In the genomic region with DNA sequence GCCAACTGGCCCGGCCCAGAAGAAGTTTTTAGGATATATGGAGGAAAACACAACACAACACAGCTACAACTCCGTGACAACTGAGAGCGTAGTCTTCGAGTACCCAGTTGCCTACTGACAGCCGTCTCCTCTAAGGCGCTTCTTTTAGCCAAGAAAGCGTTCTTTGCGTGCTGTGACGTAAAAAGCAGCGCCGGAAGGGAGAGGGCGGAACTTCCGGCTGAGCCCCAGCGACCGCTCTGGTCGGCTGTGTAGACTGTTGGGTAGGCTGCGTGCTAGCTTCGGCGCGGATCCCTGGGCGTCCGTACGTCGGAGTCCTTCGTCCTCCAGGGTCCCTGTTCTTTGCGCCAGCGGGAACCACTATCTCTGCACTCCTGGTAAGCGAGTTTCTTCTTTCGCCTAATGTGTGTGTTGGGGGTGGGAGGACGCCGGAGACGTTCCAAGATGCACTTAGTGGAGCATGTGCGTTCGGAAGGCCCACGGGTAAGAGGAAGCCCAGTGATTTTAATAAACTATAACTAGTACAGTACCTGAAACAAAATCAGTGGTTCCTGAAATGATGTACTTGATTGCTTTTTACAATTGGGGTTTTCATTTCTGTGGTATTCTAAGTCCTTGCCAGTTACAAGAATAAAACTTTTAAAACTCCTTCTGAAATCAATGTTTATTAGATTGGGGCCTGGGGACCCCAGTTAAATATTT, we compare ENCODE assay signal across 8 cellular contexts. TPM values are rescaled to one million over a fixed set of nuclear protein-coding genes. Genes with fewer than 3 reads are reported as not detected.
DNase-seq lines count a peak whose midpoint lies in the region; ATAC-seq and TF ChIP-seq lines count a peak whose summit lies in the region.

A gene (plus strand): TSS at position 239 of the 699 bp plus-strand sequence. CDS start 2,914 bp downstream, outside the sequence.

- TSS peak; percentile 84 for BruUV-seq in Panc1 (replicated peaks; lab: Mats Ljungman, UMichigan)

- H3K27ac ChIP-seq in Panc1 (ENCODE audit: low read length) (peak within 1 kb of the TSS; percentile 98), muscle layer of colon (ENCODE audit: low read depth, low read length) (peak within 1 kb of the TSS; percentile 95)

- H3K36me3 ChIP-seq in Panc1 (ENCODE audit: control insufficient read depth, insufficient read depth, low read length), result peaks cover 17% of the 10 kb centered on the region
- H3K36me3 ChIP-seq in muscle layer of colon (ENCODE audit: insufficient read depth, low read length), result peaks cover 20% of the 10 kb centered on the region

- no peaks in the 10 kb centered on the region for H3K9me3 ChIP-seq in Panc1 (ENCODE audit: control insufficient read depth, insufficient read depth, low read depth, low read length)
- no peaks in the 10 kb centered on the region for H3K9me3 ChIP-seq in muscle layer of colon (ENCODE audit: low read length)

- no peaks in the 10 kb centered on the region for H3K9me3 Mint-ChIP-seq in activated T-cell treated with anti-CD3 and anti-CD28 coated beads, Interleukin-2, amount 50 U/mL, for 4 hours

- CTCF ChIA-PET in Panc1 (lab: Charles Lee), result interaction anchor here (0.5 to 0.6 kb wide), 2 partner anchors 12 to 1730 kb away, joined by 3 to 6 read pairs; a partner anchor contains a TSS

- in situ Hi-C loops in Panc1 (cut with HindIII; ENCODE audit: low pct_unique_long_range_greater_than_20kb, low sequenced_read_pairs), result no loop called here

- no peak for TF ChIP-seq CTCF in Panc1 (IDR thresholded peaks at IDR 0.05)

- H3K4me1 ChIP-seq in Panc1 (ENCODE audit: control insufficient read depth, insufficient read depth, low read length), result peaks cover 17% of the 10 kb centered on the region
- H3K4me1 ChIP-seq in muscle layer of colon (ENCODE audit: insufficient read depth, low read length), result peaks cover 13% of the 10 kb centered on the region

- peaks cover 31% of the 10 kb centered on the region for H3K4me1 Mint-ChIP-seq in activated T-cell treated with anti-CD3 and anti-CD28 coated beads, Interleukin-2, amount 50 U/mL, for 4 hours (ENCODE audit: low read depth)

- H3K4me3 ChIP-seq in Jurkat, Clone E6-1 (ENCODE audit: low read length), result peak within 1 kb of the TSS; percentile 99
- peak within 1 kb of the TSS; percentile 92 to 99 for H3K4me3 ChIP-seq in Panc1 (ENCODE audit: low read depth in 2 of 2, low read length in 2 of 2)
- H3K4me3 ChIP-seq in muscle layer of colon (ENCODE audit: low read depth in 1 of 2, low read length in 2 of 2), result peak within 1 kb of the TSS; percentile 78 to 91

- peak within 1 kb of the TSS; percentile 99 for H3K4me3 Mint-ChIP-seq in activated T-cell treated with anti-CD3 and anti-CD28 coated beads, Interleukin-2, amount 50 U/mL, for 4 hours

- DNase-seq in DMS153 treated with DMSO at 0.1 percent for 48 hours (lab: John Stamatoyannopoulos, UW; ENCODE audit: unreplicated experiment) (peak; percentile 51), Panc1 (ENCODE audit: low read depth, low spot score) (peak; percentile 85)
- peak; percentile 92 for DNase-seq in Jurkat, Clone E6-1 (ENCODE audit: low read depth, low spot score)
- peak; percentile 86 for DNase-seq in activated T-cell treated with anti-CD3 and anti-CD28 coated beads, Interleukin-2, amount 50 U/mL, for 4 hours
- DNase-seq in stimulated activated CD8-positive, alpha-beta memory T cell treated with anti-CD3 and anti-CD28 coated beads, Interleukin-7, amount 100 ng/mL, for 24 hours (ENCODE audit: low read depth), result peak; percentile 87

- POLR2A ChIA-PET in Panc1 (lab: Charles Lee), result interaction anchor here (0.6 kb wide), 1 partner anchor 122 kb away, joined by 3 read pairs; no protein-coding TSS in a partner anchor

- peaks cover 25% of the 10 kb centered on the region for H3K36me3 Mint-ChIP-seq in activated T-cell treated with anti-CD3 and anti-CD28 coated beads, Interleukin-2, amount 50 U/mL, for 4 hours (ENCODE audit: insufficient read depth)

- peaks cover 8% of the 10 kb centered on the region for H3K27me3 Mint-ChIP-seq in activated T-cell treated with anti-CD3 and anti-CD28 coated beads, Interleukin-2, amount 50 U/mL, for 4 hours (ENCODE audit: low read depth)

- ATAC-seq in GM21619 (IDR thresholded peaks at IDR 0.05; ENCODE audit: unreplicated experiment) (peak; percentile 100), Panc1 (peak; percentile 99), esophagus mucosa (peak; percentile 99)
- ATAC-seq in activated T-cell treated with anti-CD3 and anti-CD28 coated beads, Interleukin-2, amount 50 U/mL, for 4 hours, result peak; percentile 98 to 99

- H3K27me3 ChIP-seq in Panc1 (ENCODE audit: control insufficient read depth, insufficient read depth, low read length) (no peaks in the 10 kb centered on the region), muscle layer of colon (ENCODE audit: control insufficient read depth in 1 of 2, insufficient read depth in 2 of 2, low read length in 2 of 2) (no peaks in the 10 kb centered on the region)

- intact Hi-C loops in Panc1 (cut with micrococcal nuclease; ENCODE audit: unreplicated experiment), result no loop called here

- H3K9ac ChIP-seq in muscle layer of colon (ENCODE audit: low read length), result peak within 1 kb of the TSS; percentile 66

RNA-seq across cellular contexts. Expression of the gene that starts here (rescaled TPM):
- polyA plus RNA-seq in Jurkat, Clone E6-1 (2012; ENCODE audit: insufficient read depth, insufficient read length), result 56.3 TPM
- 35.0 TPM for total RNA-seq in Panc1 (2021; ENCODE audit: unreplicated experiment)
- 21.5 TPM for polyA plus RNA-seq in Panc1 (2012; ENCODE audit: insufficient read length)
- 10 to 100 TPM; 66.3 to 72.2 (median 71.6) TPM for total RNA-seq in activated T-cell treated with anti-CD3 and anti-CD28 coated beads, Interleukin-2, amount 50 U/mL, for 4 hours
- total RNA-seq in esophagus mucosa, result 14.6 TPM

Comparison
In these comparisons a context has a peak if more than half of its experiments do, and no peak if none do; other contexts are left out.
1. Peak in every context shown above with its lines: DNase-seq, ATAC-seq, H3K4me3 ChIP-seq and H3K27ac ChIP-seq.